Comparison of ENCODE assay signal across 1 cellular context in genomic region chr6:38212116-38212515, GRCh38.
TF ChIP-seq lines count a peak whose summit lies in the region.

No MANE protein-coding gene starts in this region.

TF ChIP-seq in HepG2, 621 proteins besides CTCF, POLR2A, EP300 and RAD21 (continued from another document):
- TF ChIP-seq POGK (CRISPR knock-in tag; conservative IDR thresholded peaks at IDR 0.05) (no peak), ARID2 (CRISPR knock-in tag; IDR thresholded peaks at IDR 0.05; ENCODE audit: borderline replicate concordance) (no peak), ZNF614 (CRISPR knock-in tag; IDR thresholded peaks at IDR 0.05; ENCODE audit: borderline replicate concordance) (no peak), ZNF775 (CRISPR knock-in tag; IDR thresholded peaks at IDR 0.05; ENCODE audit: borderline replicate concordance) (no peak), ZNF709 (CRISPR knock-in tag; IDR thresholded peaks at IDR 0.05) (no peak), MXD1 (CRISPR knock-in tag; IDR thresholded peaks at IDR 0.05) (no peak), ZNF580 (CRISPR knock-in tag; IDR thresholded peaks at IDR 0.05; ENCODE audit: borderline replicate concordance, low read depth) (no peak), ZMYM3 (CRISPR knock-in tag; IDR thresholded peaks at IDR 0.05) (no peak)
TF ChIP-seq in HepG2: peak in this region for 0.
